ENCODE assay signal across 8 cellular contexts in the genomic region with DNA sequence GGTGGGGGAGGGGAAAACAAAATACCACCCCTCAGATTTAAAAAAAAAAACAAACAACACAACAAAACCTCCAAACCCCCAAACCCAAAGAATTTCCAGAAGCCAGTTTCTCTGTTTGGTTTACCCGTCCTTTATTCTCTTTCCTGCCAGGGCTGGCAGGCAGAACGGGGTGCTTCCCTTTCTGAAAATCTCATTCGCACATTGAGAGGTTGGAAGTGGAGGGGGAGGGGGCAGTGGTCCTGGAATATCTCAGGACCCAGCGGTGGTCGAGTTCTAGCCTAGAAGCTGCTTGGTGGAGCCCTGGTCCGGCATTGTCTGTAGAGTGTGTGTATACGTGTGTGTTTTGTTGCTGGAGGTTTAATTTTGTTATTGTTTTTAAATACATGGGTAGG. TPM values are rescaled to one million over a fixed set of nuclear protein-coding genes. Genes with fewer than 3 reads are reported as not detected.
DNase-seq lines count a peak whose midpoint lies in the region; ATAC-seq and TF ChIP-seq lines count a peak whose summit lies in the region.

No MANE protein-coding gene starts in this region.

- H3K9me3 Mint-ChIP-seq in chondrocyte (ENCODE audit: low read depth) = no peaks in the 10 kb centered on the region
- H3K9me3 Mint-ChIP-seq in naive B cell = peaks cover 0 to 7% (median under 1%) of the 10 kb centered on the region in 7 donors

- ATAC-seq in naive B cell (ENCODE audit: low read depth in 2 of 2) = no peak
- no peak for ATAC-seq in GM19455 (IDR thresholded peaks at IDR 0.05; ENCODE audit: unreplicated experiment)

- H3K4me1 ChIP-seq in DOHH2 (ENCODE audit: control insufficient read depth, low read length) = peaks cover 20% of the 10 kb centered on the region

- no peaks in the 10 kb centered on the region for H3F3A ChIP-seq in DOHH2 (ENCODE audit: control insufficient read depth, insufficient read depth)

- H3K36me3 Mint-ChIP-seq in chondrocyte (ENCODE audit: low read depth) (no peaks in the 10 kb centered on the region), naive B cell (peaks cover 0 to 2% of the 10 kb centered on the region in 2 donors)

- DNase-seq in NAMALWA (ENCODE audit: low spot score) = peak; percentile 25
- no peak for DNase-seq in chondrocyte (ENCODE audit: low spot score)
- no peak for DNase-seq in naive B cell
- no peak for DNase-seq in GM19240 (ENCODE audit: insufficient read length, low spot score)
- DNase-seq in NCI-H1436 (lab: John Stamatoyannopoulos, UW) = no peak
- no peak for DNase-seq in iPS-NIHi7 (ENCODE audit: extremely low spot score)

- no peaks in the 10 kb centered on the region for H3K27me3 Mint-ChIP-seq in chondrocyte (ENCODE audit: low read depth)
- no peaks in the 10 kb centered on the region for H3K27me3 Mint-ChIP-seq in naive B cell

- peak overlapping the region; percentile 89 for H3K4me3 Mint-ChIP-seq in chondrocyte (ENCODE audit: unreplicated experiment)
- H3K4me3 Mint-ChIP-seq in naive B cell = peak overlapping the region; percentile 81 to 94 (median 92)

- peaks cover 32% of the 10 kb centered on the region for H3K27me3 ChIP-seq in DOHH2 (ENCODE audit: control insufficient read depth, low read length)

- H3K27ac ChIP-seq in DOHH2 (ENCODE audit: low read depth, low read length) = no peak overlapping the region; the same call in 1 of the 2 replicates

- peak overlapping the region; percentile 94 for H3K4me2 ChIP-seq in DOHH2 (ENCODE audit: low read length)

- H3K9me2 ChIP-seq in DOHH2 (replicated peaks; ENCODE audit: control insufficient read depth, low read length) = no peaks in the 10 kb centered on the region

- H3K4me3 ChIP-seq in DOHH2 (ENCODE audit: low read length) = peak overlapping the region; percentile 84

- peaks cover 23% of the 10 kb centered on the region for H3K4me1 Mint-ChIP-seq in chondrocyte (ENCODE audit: low read depth)
- H3K4me1 Mint-ChIP-seq in naive B cell = peaks cover 38 to 61% (median 54%) of the 10 kb centered on the region in 3 donors

- H3K79me2 ChIP-seq in DOHH2 (ENCODE audit: control insufficient read depth, low read length) = peaks cover 59% of the 10 kb centered on the region

- peaks cover 9% of the 10 kb centered on the region for H3K36me3 ChIP-seq in DOHH2 (ENCODE audit: control insufficient read depth, low read length)

- H3K27ac Mint-ChIP-seq in chondrocyte (ENCODE audit: unreplicated experiment) (peak overlapping the region; percentile 95), naive B cell (peak overlapping the region; percentile 37 to 95 (median 90))

- H4K20me1 ChIP-seq in DOHH2 (ENCODE audit: control insufficient read depth, insufficient read depth, low read depth, low read length) = peaks cover 9% of the 10 kb centered on the region; the same call in 1 of the 2 replicates

- H3K9me3 ChIP-seq in DOHH2 (ENCODE audit: control insufficient read depth, insufficient read depth, low read length) = no peaks in the 10 kb centered on the region

- no peak for TF ChIP-seq CTCF in DOHH2 (IDR thresholded peaks at IDR 0.05; ENCODE audit: low read depth, low read length, poor library complexity, severe bottlenecking)
- no peak for TF ChIP-seq CTCF in chondrocyte (IDR thresholded peaks at IDR 0.05)

RNA-seq across cellular contexts. Expression of a gene that starts 1.3 kb away (rescaled TPM):
- 61.4 to 69.6 TPM (median 62.9 TPM) in 3 replicates for total RNA-seq in chondrocyte
- polyA plus RNA-seq in naive B cell (ENCODE audit: low read depth in 6 of 6) = 1 to 10 TPM in 3 of 6 donors, under 1 TPM in 3; 0.61 to 2.5 (median 1.3) TPM
